19 cellular contexts compared by ENCODE assay signal in the genomic region with DNA sequence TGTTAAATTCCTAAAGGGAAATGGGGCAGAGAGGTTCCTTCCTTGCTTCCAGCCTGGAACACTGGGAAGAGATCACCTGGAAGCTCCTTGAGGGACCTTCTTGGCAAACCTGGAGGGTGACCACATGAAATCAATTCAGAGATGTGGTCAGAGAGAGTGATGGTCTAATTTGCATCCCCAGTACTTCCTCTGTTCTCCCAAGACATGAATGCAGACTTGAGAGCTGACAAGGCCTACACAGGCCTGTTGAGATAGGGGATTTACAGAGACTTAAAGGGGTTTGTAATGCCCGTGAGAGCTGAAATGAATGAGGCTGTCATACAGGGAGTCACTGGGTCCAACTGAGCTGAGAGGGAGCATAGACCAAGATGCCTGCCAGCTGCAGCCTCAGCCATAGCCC. TPM values are rescaled to one million over a fixed set of nuclear protein-coding genes. Genes with fewer than 3 reads are reported as not detected.
DNase-seq lines count a peak whose midpoint lies in the region; ATAC-seq, FAIRE-seq and TF ChIP-seq lines count a peak whose summit lies in the region.
"Had no signal": no experiment of that assay in that cellular context is flagged by ENCODE, and none has a peak within 500 bp of the region (broad histone marks: within the 10 kb centered on the region; RNA-seq: fewer than 3 reads in every experiment).

No MANE protein-coding gene starts in this region.

- H3K4me1 ChIP-seq in astrocyte (ENCODE audit: insufficient read depth, low read length) (peaks cover 3% of the 10 kb centered on the region), upper lobe of right lung (no peaks in the 10 kb centered on the region)

- H3K36me3 ChIP-seq in astrocyte (ENCODE audit: insufficient read depth, low read length) (no peaks in the 10 kb centered on the region), upper lobe of right lung (no peaks in the 10 kb centered on the region)
- H3K36me3 ChIP-seq: ovary had no signal

- no peak overlapping the region for H2AFZ ChIP-seq in astrocyte (ENCODE audit: low read depth, low read length)

- no peaks in the 10 kb centered on the region for H3K36me3 Mint-ChIP-seq in astrocyte (ENCODE audit: low read depth, unreplicated experiment)
- H3K36me3 Mint-ChIP-seq in activated CD8-positive, alpha-beta memory T cell treated with anti-CD3 and anti-CD28 coated beads, Interleukin-2, amount 10 ng/mL, durations not matched to agents 7 days and 5 days = peaks cover 2% of the 10 kb centered on the region
- H3K36me3 Mint-ChIP-seq: immature natural killer cell had no signal

- no peaks in the 10 kb centered on the region for H3K27me3 Mint-ChIP-seq in astrocyte (ENCODE audit: low read depth, unreplicated experiment)
- H3K27me3 Mint-ChIP-seq in activated CD8-positive, alpha-beta memory T cell treated with anti-CD3 and anti-CD28 coated beads, Interleukin-2, amount 10 ng/mL, durations not matched to agents 7 days and 5 days = no peaks in the 10 kb centered on the region
- H3K27me3 Mint-ChIP-seq: activated naive CD8-positive, alpha-beta T cell treated with anti-CD3 and anti-CD28 coated beads, Interleukin-2, amount 10 ng/mL, durations not matched to agents 7 days and 5 days; CD8-positive, alpha-beta memory T cell; T-cell had no signal

- H3K27ac ChIP-seq in astrocyte (ENCODE audit: low read depth, low read length) (no peak overlapping the region), upper lobe of right lung (no peak overlapping the region)
- H3K27ac ChIP-seq: ovary had no signal

- H3K4me3 ChIP-seq in astrocyte (ENCODE audit: insufficient read depth, low read depth, low read length) (no peak overlapping the region), upper lobe of right lung (no peak overlapping the region)
- H3K4me3 ChIP-seq: ovary had no signal

- H3K4me1 Mint-ChIP-seq in astrocyte (ENCODE audit: low read depth, unreplicated experiment) = peaks cover 21% of the 10 kb centered on the region
- peaks cover 2% of the 10 kb centered on the region for H3K4me1 Mint-ChIP-seq in activated CD8-positive, alpha-beta memory T cell treated with anti-CD3 and anti-CD28 coated beads, Interleukin-2, amount 10 ng/mL, durations not matched to agents 7 days and 5 days
- H3K4me1 Mint-ChIP-seq: CD8-positive, alpha-beta memory T cell; immature natural killer cell; T-cell had no signal

- H3K9me3 Mint-ChIP-seq in astrocyte (ENCODE audit: unreplicated experiment) = no peaks in the 10 kb centered on the region
- no peaks in the 10 kb centered on the region for H3K9me3 Mint-ChIP-seq in activated CD8-positive, alpha-beta memory T cell treated with anti-CD3 and anti-CD28 coated beads, Interleukin-2, amount 10 ng/mL, durations not matched to agents 7 days and 5 days (ENCODE audit: low read depth)
- H3K9me3 Mint-ChIP-seq: activated naive CD8-positive, alpha-beta T cell treated with anti-CD3 and anti-CD28 coated beads, Interleukin-2, amount 10 ng/mL, durations not matched to agents 7 days and 5 days; CD8-positive, alpha-beta memory T cell; H9; immature natural killer cell; T-cell had no signal

- TF ChIP-seq CTCF in GM13977 (IDR thresholded peaks at IDR 0.05; ENCODE audit: extremely low read depth, insufficient read depth, missing control alignments) = no peak
- TF ChIP-seq CTCF in astrocyte (IDR thresholded peaks at IDR 0.05; ENCODE audit: insufficient read depth, low read depth, low read length) = no peak
- no peak for TF ChIP-seq CTCF in upper lobe of right lung (IDR thresholded peaks at IDR 0.05)

- CTCF ChIA-PET in activated CD8-positive, alpha-beta memory T cell treated with anti-CD3 and anti-CD28 coated beads, Interleukin-2, amount 10 ng/mL, durations not matched to agents 7 days and 5 days (lab: Charles Lee) = interaction anchor here (1.2 kb wide), 1 partner anchor 491 kb away, joined by 3 read pairs; no protein-coding TSS in a partner anchor

- H3K9ac ChIP-seq in astrocyte (ENCODE audit: low read length) = no peak overlapping the region

- ATAC-seq in GM21381 (IDR thresholded peaks at IDR 0.05; ENCODE audit: unreplicated experiment) (peak; percentile 47), HG02884 (IDR thresholded peaks at IDR 0.05; ENCODE audit: unreplicated experiment) (peak; percentile 83), GM18873 (IDR thresholded peaks at IDR 0.05; ENCODE audit: low FRiP score, unreplicated experiment) (no peak), upper lobe of right lung (no peak)
- ATAC-seq in activated CD8-positive, alpha-beta memory T cell treated with anti-CD3 and anti-CD28 coated beads, Interleukin-2, amount 10 ng/mL, durations not matched to agents 7 days and 5 days = no peak
- ATAC-seq: activated CD4-positive, CD25-positive, alpha-beta regulatory T cell treated with anti-CD3 and anti-CD28 coated beads, Interleukin-2, amount 50 U/mL, for 24 hours; T-cell had no signal

- H3K27me3 ChIP-seq in astrocyte (ENCODE audit: insufficient read depth, low read length) (no peaks in the 10 kb centered on the region), upper lobe of right lung (no peaks in the 10 kb centered on the region)
- H3K27me3 ChIP-seq: ovary had no signal

- H3K9me3 ChIP-seq in astrocyte (ENCODE audit: insufficient read depth, low read depth, low read length) (no peaks in the 10 kb centered on the region), upper lobe of right lung (no peaks in the 10 kb centered on the region)
- H3K9me3 ChIP-seq: ovary had no signal

- H3K27ac Mint-ChIP-seq in astrocyte (ENCODE audit: unreplicated experiment) = peak overlapping the region; percentile 63
- H3K27ac Mint-ChIP-seq in activated CD8-positive, alpha-beta memory T cell treated with anti-CD3 and anti-CD28 coated beads, Interleukin-2, amount 10 ng/mL, durations not matched to agents 7 days and 5 days = no peak overlapping the region
- H3K27ac Mint-ChIP-seq: activated naive CD8-positive, alpha-beta T cell treated with anti-CD3 and anti-CD28 coated beads, Interleukin-2, amount 10 ng/mL, durations not matched to agents 7 days and 5 days; CD8-positive, alpha-beta memory T cell; T-cell had no signal

- in situ Hi-C loops in GM13977 (cut with MboI; ENCODE audit: low pct_unique_long_range_greater_than_20kb, low sequenced_read_pairs, unreplicated experiment) = loop anchor here (10.0 to 25.0 kb wide), 2 partner anchors 500 to 702 kb away; a partner anchor contains a TSS

- intact Hi-C loops in upper lobe of right lung (cut with DNase I) = no loop called here

- H3K4me2 ChIP-seq in astrocyte (ENCODE audit: low read length) = no peak overlapping the region

- FAIRE-seq in astrocyte (lab: Jason Lieb, UNC) = peak; percentile 13
- FAIRE-seq: frontal cortex, RCC 7860 had no signal

- DNase-seq in GM13977 (ENCODE audit: low spot score) = peak; percentile 27
- DNase-seq in astrocyte (ENCODE audit: low read depth) = no peak
- DNase-seq in activated CD8-positive, alpha-beta memory T cell treated with anti-CD3 and anti-CD28 coated beads, Interleukin-2, amount 10 ng/mL, durations not matched to agents 7 days and 5 days = no peak
- DNase-seq in NCI-H146 treated with DMSO at 0.1 percent for 48 hours (lab: John Stamatoyannopoulos, UW; ENCODE audit: unreplicated experiment) = no peak
- DNase-seq in upper lobe of right lung = no peak
- DNase-seq: activated naive CD8-positive, alpha-beta T cell treated with anti-CD3 and anti-CD28 coated beads, Interleukin-2, amount 10 ng/mL, durations not matched to agents 7 days and 5 days; CD8-positive, alpha-beta memory T cell; H9; immature natural killer cell; midbrain; NCI-H1417 treated with DMSO at 0.1 percent for 48 hours; ovary; T-cell had no signal

- H3K4me3 Mint-ChIP-seq in astrocyte (ENCODE audit: unreplicated experiment) = no peak overlapping the region
- H3K4me3 Mint-ChIP-seq in activated CD8-positive, alpha-beta memory T cell treated with anti-CD3 and anti-CD28 coated beads, Interleukin-2, amount 10 ng/mL, durations not matched to agents 7 days and 5 days = no peak overlapping the region
- H3K4me3 Mint-ChIP-seq: activated naive CD8-positive, alpha-beta T cell treated with anti-CD3 and anti-CD28 coated beads, Interleukin-2, amount 10 ng/mL, durations not matched to agents 7 days and 5 days; CD8-positive, alpha-beta memory T cell; H9; immature natural killer cell; T-cell had no signal

- no peaks in the 10 kb centered on the region for H3K79me2 ChIP-seq in astrocyte (ENCODE audit: insufficient read depth, low read length)

- no peaks in the 10 kb centered on the region for H4K20me1 ChIP-seq in astrocyte (ENCODE audit: insufficient read depth, low read length)

RNA-seq across cellular contexts. Expression of a gene that starts 45.1 kb away (rescaled TPM):
- total RNA-seq in astrocyte (56.2 and 59.1 TPM in 2 replicates), upper lobe of right lung (31.8 TPM)
- 10 to 100 TPM; 50.9 to 59.3 TPM for total RNA-seq in activated CD8-positive, alpha-beta memory T cell treated with anti-CD3 and anti-CD28 coated beads, Interleukin-2, amount 10 ng/mL, durations not matched to agents 7 days and 5 days

Comparison
In these comparisons a context has a peak if more than half of its experiments do, and no peak if none do; other contexts are left out.
1. ATAC-seq: peak in GM21381 (single experiment) and HG02884 (single experiment); none in activated CD8-positive, alpha-beta memory T cell treated with anti-CD3 and anti-CD28 coated beads, Interleukin-2, amount 10 ng/mL, durations not matched to agents 7 days and 5 days (single experiment), GM18873 (single experiment) and upper lobe of right lung (single experiment).